ENCODE assay signal across 20 cellular contexts in the genomic region with DNA sequence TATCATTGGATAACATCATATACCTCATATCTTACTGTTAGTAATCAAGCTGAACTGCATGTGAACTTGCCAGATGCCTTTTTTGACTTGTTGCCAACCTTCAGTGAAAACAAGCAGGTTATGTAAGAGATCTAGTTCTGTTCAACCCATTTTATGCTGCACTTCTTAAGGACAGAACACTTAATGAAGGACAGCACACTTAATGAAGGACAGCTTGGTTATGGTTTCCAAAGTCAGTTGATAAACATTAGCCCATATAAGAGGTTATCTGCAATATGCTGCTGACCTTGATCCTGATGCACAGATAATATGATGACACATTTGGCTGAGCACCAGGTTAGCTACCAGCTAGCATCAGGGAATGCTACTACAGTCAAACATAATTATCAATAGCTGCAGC.
DNase-seq lines count a peak whose midpoint lies in the region; ATAC-seq and TF ChIP-seq lines count a peak whose summit lies in the region.
"Had no signal": no experiment of that assay in that cellular context is flagged by ENCODE, and none has a peak within 500 bp of the region (broad histone marks: within the 10 kb centered on the region; RNA-seq: fewer than 3 reads in every experiment).

No MANE protein-coding gene starts in this region.

- no peak for ATAC-seq in gastrocnemius medialis
- ATAC-seq in GM19452 (IDR thresholded peaks at IDR 0.05; ENCODE audit: unreplicated experiment) = no peak
- ATAC-seq: activated naive CD4-positive, alpha-beta T cell treated with anti-CD3 and anti-CD28 coated beads, Interleukin-2, amount 50 U/mL, for 72 hours; activated T-cell treated with anti-CD3 and anti-CD28 coated beads, Interleukin-2, amount 50 U/mL, for 72 hours; heart left ventricle; natural killer cell had no signal

- H3K4me1 ChIP-seq in gastrocnemius medialis (no peaks in the 10 kb centered on the region), spleen (no peaks in the 10 kb centered on the region)
- H3K4me1 ChIP-seq: BLaER1 treated with 17β-estradiol and CSF1 and Interleukin-3, amounts not matched to agents 10 nM and 100 nM had no signal

- DNase-seq in G401 (ENCODE audit: low spot score) = peak; percentile 97
- peak; percentile 93 for DNase-seq in NCI-H446 treated with DMSO at 0.1 percent for 48 hours (lab: John Stamatoyannopoulos, UW)
- peak; percentile 62 for DNase-seq in cerebellum (ENCODE audit: low spot score)
- peak; percentile 26 for DNase-seq in non-pigmented ciliary epithelial cell (ENCODE audit: low read depth)
- no peak for DNase-seq in gastrocnemius medialis
- no peak for DNase-seq in spleen
- DNase-seq: activated CD4-positive, CD25-positive, alpha-beta regulatory T cell; activated T-cell treated with anti-CD3 and anti-CD28 coated beads, Interleukin-2, amount 50 U/mL, for 72 hours; heart left ventricle; natural killer cell; NCI-H1436; NCI-H2227 treated with DMSO at 0.1 percent for 48 hours; OCI-M1; posterior cingulate gyrus; stimulated activated CD8-positive, alpha-beta memory T cell treated with anti-CD3 and anti-CD28 coated beads, Interleukin-4, amount 100 ng/mL, for 48 hours had no signal

- in situ Hi-C loops in G401 (cut with HindIII; ENCODE audit: low sequenced_read_pairs) = no loop called here
- in situ Hi-C loops in gastrocnemius medialis (cut with MboI; ENCODE audit: low sequenced_read_pairs in 4 of 4) = no loop called here

- H3K9me3 ChIP-seq in gastrocnemius medialis (no peaks in the 10 kb centered on the region), spleen (no peaks in the 10 kb centered on the region)
- H3K9me3 ChIP-seq: BLaER1 treated with 17β-estradiol and CSF1 and Interleukin-3, amounts not matched to agents 10 nM and 100 nM; heart left ventricle had no signal

- intact Hi-C loops in gastrocnemius medialis (cut with DNase I; ENCODE audit: low total_unique reads) (no loop called here), spleen (cut with DNase I; ENCODE audit: low total_unique reads) (no loop called here)

- H3K27me3 ChIP-seq in gastrocnemius medialis (no peaks in the 10 kb centered on the region), spleen (replicated peaks in 1 of 7) (no peaks in the 10 kb centered on the region)
- H3K27me3 ChIP-seq: BLaER1 treated with 17β-estradiol and CSF1 and Interleukin-3, amounts not matched to agents 10 nM and 100 nM; dorsolateral prefrontal cortex; heart left ventricle had no signal

- no peak overlapping the region for H3K27ac ChIP-seq in gastrocnemius medialis
- H3K27ac ChIP-seq in spleen = no peak overlapping the region
- H3K27ac ChIP-seq: BLaER1 treated with 17β-estradiol and CSF1 and Interleukin-3, amounts not matched to agents 10 nM and 100 nM; heart left ventricle had no signal

- TF ChIP-seq POLR2A in gastrocnemius medialis (IDR thresholded peaks at IDR 0.05) (no peak), spleen (IDR thresholded peaks at IDR 0.05) (no peak)

- H3K4me3 ChIP-seq in gastrocnemius medialis = no peak overlapping the region
- H3K4me3 ChIP-seq in spleen = no peak overlapping the region
- H3K4me3 ChIP-seq: BLaER1 treated with 17β-estradiol and CSF1 and Interleukin-3, amounts not matched to agents 10 nM and 100 nM; dorsolateral prefrontal cortex; heart left ventricle; smooth muscle cell had no signal

- H3K36me3 ChIP-seq in gastrocnemius medialis (no peaks in the 10 kb centered on the region), spleen (no peaks in the 10 kb centered on the region)
- H3K36me3 ChIP-seq: BLaER1 treated with 17β-estradiol and CSF1 and Interleukin-3, amounts not matched to agents 10 nM and 100 nM; heart left ventricle had no signal

- TF ChIP-seq CTCF in gastrocnemius medialis (IDR thresholded peaks at IDR 0.05 in 4 of 5, conservative IDR thresholded peaks at IDR 0.05 in 1 of 5) = no peak
- no peak for TF ChIP-seq CTCF in spleen (IDR thresholded peaks at IDR 0.05 in 8 of 11, conservative IDR thresholded peaks at IDR 0.05 in 3 of 11)

Comparison
In these comparisons a context has a peak if more than half of its experiments do, and no peak if none do; other contexts are left out.
1. DNase-seq: peak in G401 (single experiment), NCI-H446 treated with DMSO at 0.1 percent for 48 hours (single experiment), cerebellum (single experiment) and non-pigmented ciliary epithelial cell (single experiment); none in gastrocnemius medialis (0 of 2) and spleen (single experiment).